In genomic region chr7:40380111-40380510, GRCh38 we compare ENCODE assay signal across 29 cellular contexts.
"Had no signal": no experiment of that assay in that cellular context is flagged by ENCODE, and none has a peak within 500 bp of the region (broad histone marks: within the 10 kb centered on the region; RNA-seq: fewer than 3 reads in every experiment).

No MANE protein-coding gene starts in this region.

- H3K27me3 ChIP-seq: neutrophil, pancreas, right atrium auricular region, right lobe of liver, sigmoid colon, spleen, suprapubic skin, testis, tibial artery, upper lobe of left lung, vagina had no signal

- H3K4me3 ChIP-seq: pancreas, prostate gland, right atrium auricular region, right lobe of liver, sigmoid colon, skin epidermis, smooth muscle cell, spleen, suprapubic skin, testis, tibial artery, upper lobe of left lung, vagina had no signal

- ATAC-seq: naive thymus-derived CD8-positive, alpha-beta T cell; natural killer cell treated with Interleukin-12 subunit alpha and Interleukin-12 subunit beta and Interleukin-15 and Interleukin-18, amount 100 ng/mL, for 72 hours; pancreas; right lobe of liver; stimulated activated memory B cell treated with anti-CD40 and anti-IgM and Interleukin-4, amounts not matched to agents 10 μg/mL and 1 μg/mL and 100 μg/mL, for 72 hours; stimulated activated naive CD8-positive, alpha-beta T cell treated with anti-CD3 and anti-CD28 coated beads, Interleukin-15, amount 100 ng/mL, for 72 hours; stimulated activated naive CD8-positive, alpha-beta T cell treated with anti-CD3 and anti-CD28 coated beads, Interleukin-15, Interleukin-2, amounts not matched to agents 100 U/mL and 50 U/mL, for 24 hours had no signal

- H3K9me3 ChIP-seq: neutrophil, pancreas, prostate gland, right lobe of liver, sigmoid colon, suprapubic skin, testis, tibial artery, upper lobe of left lung, vagina had no signal

- DNase-seq: naive thymus-derived CD8-positive, alpha-beta T cell; nephron progenitor cell; nucleus accumbens; pancreas; retina; right lobe of liver; sigmoid colon; spleen; stimulated activated CD4-positive, alpha-beta T cell treated with anti-CD3 and anti-CD28 coated beads, Interleukin-12 subunit alpha, Interleukin-12 subunit beta, amount 100 ng/mL, for 4 hours; stimulated activated CD4-positive, alpha-beta T cell treated with anti-CD3 and anti-CD28 coated beads, Interleukin-1b, Interleukin-23, amount 100 ng/mL, for 48 hours; stimulated activated CD4-positive, alpha-beta T cell treated with anti-CD3 and anti-CD28 coated beads, Interleukin-4, amount 100 ng/mL, for 1 hour; stimulated activated CD4-positive, alpha-beta T cell treated with anti-CD3 and anti-CD28 coated beads, Interleukin-4, amount 100 ng/mL, for 4 hours; stimulated activated CD8-positive, alpha-beta memory T cell treated with anti-CD3 and anti-CD28 coated beads, Interleukin-4, amount 100 ng/mL, for 48 hours; stimulated activated naive CD4-positive, alpha-beta T cell; stimulated activated naive CD8-positive, alpha-beta T cell treated with anti-CD3 and anti-CD28 coated beads, Interleukin-15, amount 100 ng/mL, for 72 hours; stimulated activated naive CD8-positive, alpha-beta T cell treated with anti-CD3 and anti-CD28 coated beads, Interleukin-15, Interleukin-2, amounts not matched to agents 100 U/mL and 50 U/mL, for 24 hours; substantia nigra; testis; tibial artery; upper lobe of left lung had no signal

- H3K36me3 ChIP-seq: neutrophil, pancreas, prostate gland, right atrium auricular region, right lobe of liver, sigmoid colon, spleen, suprapubic skin, tibial artery, upper lobe of left lung, vagina had no signal

- H3K4me1 ChIP-seq: pancreas, prostate gland, right atrium auricular region, right lobe of liver, sigmoid colon, spleen, suprapubic skin, testis, upper lobe of left lung, vagina had no signal

- H3K4me2 ChIP-seq: smooth muscle cell had no signal

- H3K27ac ChIP-seq: neutrophil, pancreas, prostate gland, right atrium auricular region, right lobe of liver, sigmoid colon, skin epidermis, spleen, suprapubic skin, testis, tibial artery, upper lobe of left lung, vagina had no signal
